Comparison of ENCODE assay signal across 37 cellular contexts in the genomic region with DNA sequence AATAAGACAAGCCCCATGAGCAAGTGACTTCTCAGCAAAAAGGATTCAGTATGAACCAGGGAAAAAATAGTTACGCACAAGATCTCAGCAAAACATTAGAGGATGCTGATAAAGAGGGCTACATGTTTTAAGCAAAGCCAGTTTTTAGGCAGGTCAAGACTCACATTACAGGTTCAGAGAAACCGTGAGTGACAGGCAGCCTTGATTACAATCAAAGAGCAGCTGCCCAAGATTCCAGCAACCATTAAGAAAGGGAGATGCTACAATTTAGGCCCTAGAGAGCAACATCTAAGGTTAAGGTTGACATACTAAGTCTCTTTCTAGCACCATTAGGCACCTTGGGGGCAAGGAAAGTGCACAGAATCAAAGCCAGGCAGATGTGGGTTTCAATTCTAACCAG.
"Had no signal": no experiment of that assay in that cellular context is flagged by ENCODE, and none has a peak within 500 bp of the region (broad histone marks: within the 10 kb centered on the region; RNA-seq: fewer than 3 reads in every experiment).

No MANE protein-coding gene starts in this region.

- H3K27me3 ChIP-seq: adrenal gland, body of pancreas, brain microvascular endothelial cell, breast epithelium had no signal

- H3K9me3 Mint-ChIP-seq: activated B cell treated with CpG ODN at 0.5 μM for 24 hours; activated CD4-positive, alpha-beta memory T cell treated with anti-CD3 and anti-CD28 coated beads for 36 hours; activated CD4-positive, alpha-beta T cell treated with anti-CD3 and anti-CD28 coated beads, Interleukin-2, amount 10 ng/mL, durations not matched to agents 24 days and 14 days; activated CD8-positive, alpha-beta T cell treated with anti-CD3 and anti-CD28 coated beads for 36 hours; activated naive CD4-positive, alpha-beta T cell treated with anti-CD3 and anti-CD28 coated beads for 36 hours; activated naive CD4-positive, alpha-beta T cell treated with anti-CD3 and anti-CD28 coated beads, Interleukin-2, amount 50 U/mL, for 72 hours; activated naive CD8-positive, alpha-beta T cell treated with anti-CD3 and anti-CD28 coated beads for 36 hours; activated T-cell treated with anti-CD3 and anti-CD28 coated beads, Interleukin-2, amount 50 U/mL, for 4 hours; activated T-cell treated with anti-CD3 and anti-CD28 coated beads, Interleukin-2, amount 50 U/mL, for 72 hours; activated T-helper 1 cell treated with anti-CD3 and anti-CD28 coated beads, Interleukin-12 subunit alpha, Interleukin-12 subunit beta, Interleukin-2, Interleukin-4 antibody, amounts not matched to agents 30 ng/mL and 10 ng/mL and 1 ng/mL, durations not matched to agents 14 hours and 24 hours and 36 hours; activated T-helper 17 cell treated with anti-CD3 and anti-CD28 coated beads, Interleukin-2, amount 50 U/mL, for 72 hours; T-helper 1 cell treated with Interleukin-12 subunit alpha and Interleukin-12 subunit beta and Interleukin-4 antibody, amounts not matched to agents 30 μg/mL and 1 μg/mL, for 36 hours; T-helper 2 cell treated with Interferon-gamma antibody and Interleukin-4, amounts not matched to agents 5 μg/mL and 100 μg/mL, for 36 hours had no signal

- H3K36me3 ChIP-seq: adrenal gland, breast epithelium had no signal

- H3K4me3 Mint-ChIP-seq: activated B cell treated with CpG ODN at 0.5 μM for 24 hours; activated CD4-positive, alpha-beta memory T cell treated with anti-CD3 and anti-CD28 coated beads for 36 hours; activated CD4-positive, alpha-beta T cell treated with anti-CD3 and anti-CD28 coated beads, Interleukin-2, amount 10 ng/mL, durations not matched to agents 24 days and 14 days; activated CD8-positive, alpha-beta T cell treated with anti-CD3 and anti-CD28 coated beads for 36 hours; activated naive CD4-positive, alpha-beta T cell treated with anti-CD3 and anti-CD28 coated beads for 36 hours; activated naive CD8-positive, alpha-beta T cell treated with anti-CD3 and anti-CD28 coated beads for 36 hours; activated T-cell treated with anti-CD3 and anti-CD28 coated beads, Interleukin-2, amount 50 U/mL, for 4 hours; activated T-cell treated with anti-CD3 and anti-CD28 coated beads, Interleukin-2, amount 50 U/mL, for 72 hours; activated T-helper 1 cell treated with anti-CD3 and anti-CD28 coated beads, Interleukin-12 subunit alpha, Interleukin-12 subunit beta, Interleukin-2, Interleukin-4 antibody, amounts not matched to agents 30 ng/mL and 10 ng/mL and 1 ng/mL, durations not matched to agents 14 hours and 24 hours and 36 hours; activated T-helper 17 cell treated with anti-CD3 and anti-CD28 coated beads, Interleukin-2, amount 50 U/mL, for 72 hours; T-helper 1 cell treated with Interleukin-12 subunit alpha and Interleukin-12 subunit beta and Interleukin-4 antibody, amounts not matched to agents 30 μg/mL and 1 μg/mL, for 36 hours; T-helper 2 cell treated with Interferon-gamma antibody and Interleukin-4, amounts not matched to agents 5 μg/mL and 100 μg/mL, for 36 hours had no signal

- ATAC-seq: activated CD8-positive, alpha-beta T cell treated with anti-CD3 and anti-CD28 coated beads for 36 hours; activated naive CD4-positive, alpha-beta T cell treated with anti-CD3 and anti-CD28 coated beads, Interleukin-2, amount 50 U/mL, for 72 hours; activated T-cell treated with anti-CD3 and anti-CD28 coated beads, Interleukin-2, amount 50 U/mL, for 4 hours; activated T-cell treated with anti-CD3 and anti-CD28 coated beads, Interleukin-2, amount 50 U/mL, for 72 hours; activated T-helper 17 cell treated with anti-CD3 and anti-CD28 coated beads, Interleukin-2, amount 50 U/mL, for 72 hours; body of pancreas had no signal

- H3K27ac Mint-ChIP-seq: activated B cell treated with CpG ODN at 0.5 μM for 24 hours; activated CD4-positive, alpha-beta memory T cell treated with anti-CD3 and anti-CD28 coated beads for 36 hours; activated CD4-positive, alpha-beta T cell treated with anti-CD3 and anti-CD28 coated beads, Interleukin-2, amount 10 ng/mL, durations not matched to agents 24 days and 14 days; activated CD8-positive, alpha-beta T cell treated with anti-CD3 and anti-CD28 coated beads for 36 hours; activated naive CD4-positive, alpha-beta T cell treated with anti-CD3 and anti-CD28 coated beads for 36 hours; activated naive CD4-positive, alpha-beta T cell treated with anti-CD3 and anti-CD28 coated beads, Interleukin-2, amount 50 U/mL, for 72 hours; activated naive CD8-positive, alpha-beta T cell treated with anti-CD3 and anti-CD28 coated beads for 36 hours; activated T-cell treated with anti-CD3 and anti-CD28 coated beads, Interleukin-2, amount 50 U/mL, for 72 hours; activated T-helper 1 cell treated with anti-CD3 and anti-CD28 coated beads, Interleukin-12 subunit alpha, Interleukin-12 subunit beta, Interleukin-2, Interleukin-4 antibody, amounts not matched to agents 30 ng/mL and 10 ng/mL and 1 ng/mL, durations not matched to agents 14 hours and 24 hours and 36 hours; activated T-helper 17 cell treated with anti-CD3 and anti-CD28 coated beads, Interleukin-2, amount 50 U/mL, for 72 hours; T-helper 1 cell treated with Interleukin-12 subunit alpha and Interleukin-12 subunit beta and Interleukin-4 antibody, amounts not matched to agents 30 μg/mL and 1 μg/mL, for 36 hours; T-helper 2 cell treated with Interferon-gamma antibody and Interleukin-4, amounts not matched to agents 5 μg/mL and 100 μg/mL, for 36 hours had no signal

- H3K4me1 ChIP-seq: breast epithelium had no signal

- DNase-seq: activated B cell treated with CpG ODN at 0.5 μM for 24 hours; activated CD4-positive, alpha-beta memory T cell treated with anti-CD3 and anti-CD28 coated beads for 36 hours; activated CD4-positive, alpha-beta T cell treated with anti-CD3 and anti-CD28 coated beads for 4 hours; activated CD4-positive, alpha-beta T cell treated with anti-CD3 and anti-CD28 coated beads, Interleukin-2, amount 10 ng/mL, durations not matched to agents 24 days and 14 days; activated CD4-positive, alpha-beta T cell treated with anti-CD3 and anti-CD28 coated beads, Interleukin-2, amount 50 U/mL, for 1 hour; activated CD4-positive, alpha-beta T cell treated with anti-CD3 and anti-CD28 coated beads, Interleukin-2, amount 50 U/mL, for 4 hours; activated CD4-positive, CD25-positive, alpha-beta regulatory T cell treated with anti-CD3 and anti-CD28 coated beads, Interleukin-2, amount 50 U/mL, for 72 hours; activated CD8-positive, alpha-beta memory T cell treated with anti-CD3 and anti-CD28 coated beads, Interleukin-2, amount 50 U/mL, for 4 hours; activated CD8-positive, alpha-beta T cell treated with anti-CD3 and anti-CD28 coated beads for 36 hours; activated effector memory CD4-positive, alpha-beta T cell treated with anti-CD3 and anti-CD28 coated beads, Interleukin-2, amount 50 U/mL, for 16 hours; activated gamma-delta T cell treated with Interleukin-2 at 50 U/mL for 16 hours; activated naive CD4-positive, alpha-beta T cell; activated naive CD4-positive, alpha-beta T cell treated with anti-CD3 and anti-CD28 coated beads for 36 hours; activated naive CD4-positive, alpha-beta T cell treated with anti-CD3 and anti-CD28 coated beads, Interleukin-2, amount 50 U/mL, for 16 hours; activated naive CD8-positive, alpha-beta T cell treated with anti-CD3 and anti-CD28 coated beads for 36 hours; activated T-cell treated with anti-CD3 and anti-CD28 coated beads for 4 hours; activated T-cell treated with anti-CD3 and anti-CD28 coated beads, Interleukin-2, amount 50 U/mL, for 1 hour; activated T-cell treated with anti-CD3 and anti-CD28 coated beads, Interleukin-2, amount 50 U/mL, for 4 hours; activated T-cell treated with anti-CD3 and anti-CD28 coated beads, Interleukin-2, amount 50 U/mL, for 72 hours; adrenal gland; amniotic stem cell; aorta; body of pancreas; brain microvascular endothelial cell; central memory CD4-positive, alpha-beta T cell; T-helper 1 cell; T-helper 2 cell; T-helper 9 cell had no signal

- FAIRE-seq: astrocyte, TTC549 had no signal

- H3K27ac ChIP-seq: adrenal gland, body of pancreas, brain microvascular endothelial cell, breast epithelium, VCaP had no signal

- H3K9me3 ChIP-seq: adrenal gland, body of pancreas, breast epithelium had no signal

- H3K4me3 ChIP-seq: adrenal gland, body of pancreas, breast epithelium had no signal
